23 cellular contexts compared by ENCODE assay signal in the genomic region with DNA sequence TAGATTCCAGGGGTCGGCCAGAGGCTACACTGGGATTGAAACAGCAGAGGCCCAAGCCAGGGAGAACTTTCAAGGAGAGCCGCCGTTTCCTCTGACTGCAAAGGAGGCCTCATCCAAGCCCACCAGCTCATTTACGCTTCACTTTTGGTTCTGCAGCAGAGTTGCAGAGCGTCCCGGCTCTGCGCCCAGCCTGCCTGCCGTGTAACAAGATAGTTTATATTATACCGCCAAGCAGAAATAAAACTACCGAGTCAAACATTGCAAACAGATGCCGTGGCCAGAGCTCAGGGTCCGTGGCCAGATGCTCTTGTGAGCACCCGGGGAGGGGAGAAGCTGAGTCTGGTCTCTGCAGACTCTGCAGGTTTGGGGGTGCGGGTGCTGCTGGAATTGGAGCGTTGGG.
DNase-seq lines count a peak whose midpoint lies in the region; ATAC-seq, FAIRE-seq and TF ChIP-seq lines count a peak whose summit lies in the region.
"Had no signal": no experiment of that assay in that cellular context is flagged by ENCODE, and none has a peak within 500 bp of the region (broad histone marks: within the 10 kb centered on the region; RNA-seq: fewer than 3 reads in every experiment).

No MANE protein-coding gene starts in this region.

- no peak overlapping the region for H3K14ac ChIP-seq in trophoblast cell (ENCODE audit: low read length)

- H3K27me3 ChIP-seq in MG63, result no peaks in the 10 kb centered on the region
- H3K27me3 ChIP-seq in trophoblast cell (ENCODE audit: insufficient read depth, low read length), result no peaks in the 10 kb centered on the region
- H3K27me3 ChIP-seq: pancreas had no signal

- peak overlapping the region; percentile 19 for H4K91ac ChIP-seq in trophoblast cell (ENCODE audit: low read depth, low read length)

- H3K79me2 ChIP-seq in trophoblast cell (ENCODE audit: control insufficient read depth, insufficient read depth, low read length, poor library complexity), result no peaks in the 10 kb centered on the region

- no peak overlapping the region for H2BK120ac ChIP-seq in trophoblast cell (ENCODE audit: insufficient read depth, low read length, poor library complexity)

- no peak overlapping the region for H2BK5ac ChIP-seq in trophoblast cell (ENCODE audit: low read depth, low read length, poor library complexity)

- H3K9me3 ChIP-seq in MG63, result no peaks in the 10 kb centered on the region
- H3K9me3 ChIP-seq in trophoblast cell (ENCODE audit: insufficient read depth, low read depth, low read length), result no peaks in the 10 kb centered on the region
- H3K9me3 ChIP-seq: left ventricle myocardium inferior, pancreas had no signal

- peaks cover 10 to 19% of the 10 kb centered on the region in 2 experiments for H3K4me1 ChIP-seq in trophoblast cell (ENCODE audit: control insufficient read depth in 1 of 2, insufficient read depth in 2 of 2, low read length in 2 of 2)
- H3K4me1 ChIP-seq: left ventricle myocardium inferior, pancreas had no signal

- H3K4me3 ChIP-seq in AG09309 (ENCODE audit: control insufficient read depth, low read depth, low read length), result peak overlapping the region; percentile 26
- H3K4me3 ChIP-seq in MG63, result peak overlapping the region; percentile 6; the same call in 1 of the 2 replicates
- H3K4me3 ChIP-seq in fibroblast of villous mesenchyme (ENCODE audit: low read depth, low read length), result no peak overlapping the region
- no peak overlapping the region for H3K4me3 ChIP-seq in trophoblast cell (ENCODE audit: low read depth, low read length)
- H3K4me3 ChIP-seq in coronary artery, result no peak overlapping the region
- H3K4me3 ChIP-seq: left ventricle myocardium inferior, pancreas, smooth muscle cell had no signal

- no peak overlapping the region for H4K12ac ChIP-seq in trophoblast cell (ENCODE audit: low read depth, low read length)

- no peak overlapping the region for H4K8ac ChIP-seq in trophoblast cell (ENCODE audit: low read depth, low read length)

- no peak overlapping the region for H3K23ac ChIP-seq in trophoblast cell (ENCODE audit: low read length)

- FAIRE-seq in urothelium cell line (lab: Jason Lieb, UNC), result no peak
- FAIRE-seq: endothelial cell of umbilical vein, GM18507, H54, pancreas, TTC549 had no signal

- no peak overlapping the region for H2AK5ac ChIP-seq in trophoblast cell (ENCODE audit: low read length)

- no peak for DNase-seq in AG09309 (ENCODE audit: low read depth)
- peak; percentile 71 for DNase-seq in MG63
- peak; percentile 70 for DNase-seq in fibroblast of villous mesenchyme (ENCODE audit: low read depth)
- DNase-seq in trophoblast cell, result no peak
- no peak for DNase-seq in coronary artery (ENCODE audit: low spot score)
- DNase-seq in occipital lobe (lab: John Stamatoyannopoulos, UW), result no peak
- no peak for DNase-seq in urothelium cell line (ENCODE audit: low spot score)
- DNase-seq: activated CD4-positive, alpha-beta T cell treated with anti-CD3 and anti-CD28 coated beads for 36 hours; activated naive CD8-positive, alpha-beta T cell treated with anti-CD3 and anti-CD28 coated beads, Interleukin-2, amount 10 ng/mL, durations not matched to agents 7 days and 5 days; CD8-positive, alpha-beta T cell; DND-41; left ventricle myocardium inferior; NCI-H1417 treated with DMSO at 0.1 percent for 48 hours; NCI-H524 treated with DMSO at 0.1 percent for 48 hours; pancreas; stimulated activated CD4-positive, alpha-beta T cell treated with anti-CD3 and anti-CD28 coated beads, Interleukin-4, amount 100 ng/mL, for 1 hour; SW 1271 had no signal

- no peak overlapping the region for H2AFZ ChIP-seq in trophoblast cell (ENCODE audit: insufficient read depth, low read length, poor library complexity)

- H3K36me3 ChIP-seq in MG63 (no peaks in the 10 kb centered on the region), trophoblast cell (ENCODE audit: control insufficient read depth in 1 of 2, insufficient read depth in 2 of 2, low read length in 2 of 2) (no peaks in the 10 kb centered on the region)
- H3K36me3 ChIP-seq: left ventricle myocardium inferior, pancreas had no signal

- H2BK12ac ChIP-seq in trophoblast cell (ENCODE audit: low read length), result peak overlapping the region; percentile 56

- H3K4me2 ChIP-seq in trophoblast cell (ENCODE audit: low read length), result no peak overlapping the region
- H3K4me2 ChIP-seq: smooth muscle cell had no signal

- peaks cover 15% of the 10 kb centered on the region for H3K79me1 ChIP-seq in trophoblast cell (ENCODE audit: low read length)

- TF ChIP-seq CTCF in AG09309 (IDR thresholded peaks at IDR 0.05; ENCODE audit: control insufficient read depth, insufficient read depth, low read depth, low read length, missing control alignments) (no peak), fibroblast of villous mesenchyme (IDR thresholded peaks at IDR 0.05; ENCODE audit: insufficient read depth, low read depth, low read length) (no peak), coronary artery (IDR thresholded peaks at IDR 0.05) (no peak)

- no peak overlapping the region for H3K4ac ChIP-seq in trophoblast cell (ENCODE audit: low read depth, low read length)

- no peak overlapping the region for H3K18ac ChIP-seq in trophoblast cell (ENCODE audit: low read length)

- no peak for ATAC-seq in GM21423 (IDR thresholded peaks at IDR 0.05; ENCODE audit: unreplicated experiment)
- ATAC-seq: activated CD4-positive, alpha-beta T cell treated with anti-CD3 and anti-CD28 coated beads for 36 hours; CD8-positive, alpha-beta T cell; pancreas had no signal

- H3K9ac ChIP-seq in trophoblast cell (ENCODE audit: low read length), result no peak overlapping the region

- WGBS in trophoblast cell (ENCODE audit: extremely low coverage, insufficient coverage, insufficient read length), result no CpG with 5 or more reads among the region's 15 CpGs

- no peak overlapping the region for H3K27ac ChIP-seq in trophoblast cell (ENCODE audit: low read depth, low read length)
- no peak overlapping the region for H3K27ac ChIP-seq in coronary artery
- H3K27ac ChIP-seq: left ventricle myocardium inferior, pancreas had no signal

Comparison
In these comparisons a context has a peak if more than half of its experiments do, and no peak if none do; other contexts are left out.
1. DNase-seq: peak in MG63 (single experiment) and fibroblast of villous mesenchyme (single experiment); none in AG09309 (single experiment), trophoblast cell (0 of 2), coronary artery (single experiment), occipital lobe (single experiment) and urothelium cell line (single experiment).
2. H3K4me3 ChIP-seq: peak in AG09309 (single experiment) and MG63 (single experiment); none in fibroblast of villous mesenchyme (single experiment), trophoblast cell (single experiment) and coronary artery (single experiment).